ENCODE assay signal across 1 cellular context in genomic region chr18:74266161-74266560, GRCh38.
TF ChIP-seq lines count a peak whose summit lies in the region.

No MANE protein-coding gene starts in this region.

TF ChIP-seq in HepG2, 621 proteins besides CTCF, POLR2A, EP300 and RAD21 (continued from another document and continues in another):
- peak; percentile 38; the same call in 1 of the 2 replicates for TF ChIP-seq AHDC1 (CRISPR knock-in tag; IDR thresholded peaks at IDR 0.05; ENCODE audit: borderline replicate concordance)
- TF ChIP-seq, protein P1, sequence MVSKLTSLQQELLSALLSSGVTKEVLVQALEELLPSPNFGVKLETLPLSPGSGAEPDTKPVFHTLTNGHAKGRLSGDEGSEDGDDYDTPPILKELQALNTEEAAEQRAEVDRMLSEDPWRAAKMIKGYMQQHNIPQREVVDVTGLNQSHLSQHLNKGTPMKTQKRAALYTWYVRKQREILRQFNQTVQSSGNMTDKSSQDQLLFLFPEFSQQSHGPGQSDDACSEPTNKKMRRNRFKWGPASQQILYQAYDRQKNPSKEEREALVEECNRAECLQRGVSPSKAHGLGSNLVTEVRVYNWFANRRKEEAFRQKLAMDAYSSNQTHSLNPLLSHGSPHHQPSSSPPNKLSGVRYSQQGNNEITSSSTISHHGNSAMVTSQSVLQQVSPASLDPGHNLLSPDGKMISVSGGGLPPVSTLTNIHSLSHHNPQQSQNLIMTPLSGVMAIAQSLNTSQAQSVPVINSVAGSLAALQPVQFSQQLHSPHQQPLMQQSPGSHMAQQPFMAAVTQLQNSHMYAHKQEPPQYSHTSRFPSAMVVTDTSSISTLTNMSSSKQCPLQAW (CRISPR knock-in tag; IDR thresholded peaks at IDR 0.05) = peak; percentile 65
- TF ChIP-seq RXRA (CRISPR knock-in tag; IDR thresholded peaks at IDR 0.05) = no peak
- TF ChIP-seq DDIT3 (CRISPR knock-in tag; IDR thresholded peaks at IDR 0.05) = no peak
- no peak for TF ChIP-seq JUNB (CRISPR knock-in tag; IDR thresholded peaks at IDR 0.05; ENCODE audit: borderline replicate concordance)
- TF ChIP-seq SIX4 (CRISPR knock-in tag; IDR thresholded peaks at IDR 0.05) = no peak
- no peak for TF ChIP-seq ZBTB1 (CRISPR knock-in tag; IDR thresholded peaks at IDR 0.05; ENCODE audit: borderline replicate concordance)
- TF ChIP-seq HOXA9 (CRISPR knock-in tag; IDR thresholded peaks at IDR 0.05; ENCODE audit: borderline replicate concordance) = no peak
- no peak for TF ChIP-seq TEAD3 (CRISPR knock-in tag; optimal IDR thresholded peaks at IDR 0.05; ENCODE audit: borderline replicate concordance)
- no peak for TF ChIP-seq PLRG1 (conservative IDR thresholded peaks at IDR 0.05)
- TF ChIP-seq NCOR1 (IDR thresholded peaks at IDR 0.05; ENCODE audit: borderline replicate concordance, low read length) = peak; percentile 53; the same call in 1 of the 2 replicates
- TF ChIP-seq, protein P2, sequence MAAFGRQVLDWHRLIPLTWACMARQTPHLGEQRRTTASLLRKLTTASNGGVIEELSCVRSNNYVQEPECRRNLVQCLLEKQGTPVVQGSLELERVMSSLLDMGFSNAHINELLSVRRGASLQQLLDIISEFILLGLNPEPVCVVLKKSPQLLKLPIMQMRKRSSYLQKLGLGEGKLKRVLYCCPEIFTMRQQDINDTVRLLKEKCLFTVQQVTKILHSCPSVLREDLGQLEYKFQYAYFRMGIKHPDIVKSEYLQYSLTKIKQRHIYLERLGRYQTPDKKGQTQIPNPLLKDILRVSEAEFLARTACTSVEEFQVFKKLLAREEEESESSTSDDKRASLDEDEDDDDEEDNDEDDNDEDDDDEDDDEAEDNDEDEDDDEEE (CRISPR knock-in tag; IDR thresholded peaks at IDR 0.05) = no peak
- TF ChIP-seq EED (CRISPR knock-in tag; IDR thresholded peaks at IDR 0.05) = no peak
- 0 out of 2 replicates have a peak, but pooled peaks have one; percentile 38 for TF ChIP-seq ZNF430 (CRISPR knock-in tag; IDR thresholded peaks at IDR 0.05)
- TF ChIP-seq MIER3 (CRISPR knock-in tag; IDR thresholded peaks at IDR 0.05; ENCODE audit: borderline replicate concordance) = no peak
- peak; percentile 66 for TF ChIP-seq ARID5B (CRISPR knock-in tag; IDR thresholded peaks at IDR 0.05)
- peak; percentile 51; the same call in 1 of the 2 replicates for TF ChIP-seq ZMYM3 (CRISPR knock-in tag; IDR thresholded peaks at IDR 0.05)
- no peak for TF ChIP-seq HOXA3 (CRISPR knock-in tag; IDR thresholded peaks at IDR 0.05)
- TF ChIP-seq ZFP36 (IDR thresholded peaks at IDR 0.05; ENCODE audit: borderline replicate concordance, low read depth, low read length, partially characterized antibody) = no peak
- TF ChIP-seq ZNF772 (CRISPR knock-in tag; IDR thresholded peaks at IDR 0.05) = no peak
- 0 out of 2 replicates have a peak, but pooled peaks have one; percentile 8 for TF ChIP-seq MLX (CRISPR knock-in tag; IDR thresholded peaks at IDR 0.05)
- no peak for TF ChIP-seq ZNF224 (CRISPR knock-in tag; IDR thresholded peaks at IDR 0.05)
- TF ChIP-seq KMT2A (CRISPR knock-in tag; IDR thresholded peaks at IDR 0.05) = peak; percentile 63; the same call in 1 of the 2 replicates
- no peak for TF ChIP-seq SPEN (CRISPR knock-in tag; IDR thresholded peaks at IDR 0.05; ENCODE audit: low read depth)
- TF ChIP-seq ZNF205 (CRISPR knock-in tag; IDR thresholded peaks at IDR 0.05) = no peak
- TF ChIP-seq ZBTB37 (CRISPR knock-in tag; IDR thresholded peaks at IDR 0.05) = peak; percentile 55; the same call in 1 of the 2 replicates
- peak; percentile 32; the same call in 1 of the 2 replicates for TF ChIP-seq GATAD2A (CRISPR knock-in tag; IDR thresholded peaks at IDR 0.05)
- TF ChIP-seq ZZZ3 (CRISPR knock-in tag; IDR thresholded peaks at IDR 0.05; ENCODE audit: borderline replicate concordance) = no peak
- no peak for TF ChIP-seq ZKSCAN5 (CRISPR knock-in tag; IDR thresholded peaks at IDR 0.05)
- TF ChIP-seq TEAD2 (CRISPR knock-in tag; IDR thresholded peaks at IDR 0.05) = no peak
- no peak for TF ChIP-seq DR1 (CRISPR knock-in tag; IDR thresholded peaks at IDR 0.05)
- peak; percentile 73 for TF ChIP-seq SAP130 (CRISPR knock-in tag; IDR thresholded peaks at IDR 0.05; ENCODE audit: low read depth)
- no peak for TF ChIP-seq POLR2AphosphoS2 (IDR thresholded peaks at IDR 0.05; ENCODE audit: low read depth, low read length)
- peak; percentile 87 for TF ChIP-seq ZNF317 (CRISPR knock-in tag; IDR thresholded peaks at IDR 0.05)
- no peak for TF ChIP-seq SIN3B (IDR thresholded peaks at IDR 0.05; ENCODE audit: low read length)
- no peak for TF ChIP-seq SNAPC2 (CRISPR knock-in tag; IDR thresholded peaks at IDR 0.05)
- no peak for TF ChIP-seq ATF7 (IDR thresholded peaks at IDR 0.05)
- TF ChIP-seq ATF7 (CRISPR knock-in tag; IDR thresholded peaks at IDR 0.05) = no peak
- TF ChIP-seq TFE3 (CRISPR knock-in tag; IDR thresholded peaks at IDR 0.05) = no peak
- TF ChIP-seq, protein P3, sequence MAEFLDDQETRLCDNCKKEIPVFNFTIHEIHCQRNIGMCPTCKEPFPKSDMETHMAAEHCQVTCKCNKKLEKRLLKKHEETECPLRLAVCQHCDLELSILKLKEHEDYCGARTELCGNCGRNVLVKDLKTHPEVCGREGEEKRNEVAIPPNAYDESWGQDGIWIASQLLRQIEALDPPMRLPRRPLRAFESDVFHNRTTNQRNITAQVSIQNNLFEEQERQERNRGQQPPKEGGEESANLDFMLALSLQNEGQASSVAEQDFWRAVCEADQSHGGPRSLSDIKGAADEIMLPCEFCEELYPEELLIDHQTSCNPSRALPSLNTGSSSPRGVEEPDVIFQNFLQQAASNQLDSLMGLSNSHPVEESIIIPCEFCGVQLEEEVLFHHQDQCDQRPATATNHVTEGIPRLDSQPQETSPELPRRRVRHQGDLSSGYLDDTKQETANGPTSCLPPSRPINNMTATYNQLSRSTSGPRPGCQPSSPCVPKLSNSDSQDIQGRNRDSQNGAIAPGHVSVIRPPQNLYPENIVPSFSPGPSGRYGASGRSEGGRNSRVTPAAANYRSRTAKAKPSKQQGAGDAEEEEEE (CRISPR knock-in tag; IDR thresholded peaks at IDR 0.05; ENCODE audit: borderline replicate concordance) = no peak
- TF ChIP-seq, protein P4, sequence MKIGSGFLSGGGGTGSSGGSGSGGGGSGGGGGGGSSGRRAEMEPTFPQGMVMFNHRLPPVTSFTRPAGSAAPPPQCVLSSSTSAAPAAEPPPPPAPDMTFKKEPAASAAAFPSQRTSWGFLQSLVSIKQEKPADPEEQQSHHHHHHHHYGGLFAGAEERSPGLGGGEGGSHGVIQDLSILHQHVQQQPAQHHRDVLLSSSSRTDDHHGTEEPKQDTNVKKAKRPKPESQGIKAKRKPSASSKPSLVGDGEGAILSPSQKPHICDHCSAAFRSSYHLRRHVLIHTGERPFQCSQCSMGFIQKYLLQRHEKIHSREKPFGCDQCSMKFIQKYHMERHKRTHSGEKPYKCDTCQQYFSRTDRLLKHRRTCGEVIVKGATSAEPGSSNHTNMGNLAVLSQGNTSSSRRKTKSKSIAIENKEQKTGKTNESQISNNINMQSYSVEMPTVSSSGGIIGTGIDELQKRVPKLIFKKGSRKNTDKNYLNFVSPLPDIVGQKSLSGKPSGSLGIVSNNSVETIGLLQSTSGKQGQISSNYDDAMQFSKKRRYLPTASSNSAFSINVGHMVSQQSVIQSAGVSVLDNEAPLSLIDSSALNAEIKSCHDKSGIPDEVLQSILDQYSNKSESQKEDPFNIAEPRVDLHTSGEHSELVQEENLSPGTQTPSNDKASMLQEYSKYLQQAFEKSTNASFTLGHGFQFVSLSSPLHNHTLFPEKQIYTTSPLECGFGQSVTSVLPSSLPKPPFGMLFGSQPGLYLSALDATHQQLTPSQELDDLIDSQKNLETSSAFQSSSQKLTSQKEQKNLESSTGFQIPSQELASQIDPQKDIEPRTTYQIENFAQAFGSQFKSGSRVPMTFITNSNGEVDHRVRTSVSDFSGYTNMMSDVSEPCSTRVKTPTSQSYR (CRISPR knock-in tag; IDR thresholded peaks at IDR 0.05; ENCODE audit: borderline replicate concordance) = no peak
- no peak for TF ChIP-seq MATR3 (CRISPR knock-in tag; IDR thresholded peaks at IDR 0.05)
- no peak for TF ChIP-seq PRPF4 (IDR thresholded peaks at IDR 0.05; ENCODE audit: low read depth, low read length, poor library complexity, severe bottlenecking)
